ENCODE assay signal across 24 cellular contexts in the genomic region with DNA sequence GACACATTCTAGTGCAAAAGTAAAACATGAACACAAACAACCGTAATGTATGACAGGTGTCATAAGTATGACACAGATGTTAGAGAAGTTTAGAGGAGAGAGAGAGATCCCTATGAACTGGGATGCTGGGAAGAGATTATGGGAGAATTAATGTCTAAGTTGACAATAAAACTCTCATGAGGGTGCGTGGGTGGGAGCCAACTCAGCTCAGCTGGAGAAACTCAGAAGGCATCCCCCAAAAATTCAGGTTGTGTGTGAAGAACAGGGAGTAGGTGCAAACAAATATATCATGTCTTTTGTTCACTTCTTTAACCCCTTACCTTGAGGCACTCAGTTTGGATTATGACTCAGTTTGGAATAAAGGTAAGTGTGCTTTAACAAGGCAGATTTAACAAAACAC.
DNase-seq lines count a peak whose midpoint lies in the region; ATAC-seq and TF ChIP-seq lines count a peak whose summit lies in the region.
"Had no signal": no experiment of that assay in that cellular context is flagged by ENCODE, and none has a peak within 500 bp of the region (broad histone marks: within the 10 kb centered on the region; RNA-seq: fewer than 3 reads in every experiment).

No MANE protein-coding gene starts in this region.

- no peaks in the 10 kb centered on the region for H3K9me2 ChIP-seq in Karpas-422 (replicated peaks; ENCODE audit: insufficient read depth, low read length)

- H3K9ac ChIP-seq in Karpas-422 (ENCODE audit: low read length), result no peak overlapping the region
- H3K9ac ChIP-seq: BLaER1 treated with 17β-estradiol and CSF1 and Interleukin-3, amounts not matched to agents 10 nM and 100 nM; KMS-11 had no signal

- no peak overlapping the region for H3K27ac ChIP-seq in CD4-positive, alpha-beta memory T cell (ENCODE audit: low read depth, low read length)
- peak overlapping the region; percentile 34 for H3K27ac ChIP-seq in naive thymus-derived CD4-positive, alpha-beta T cell (ENCODE audit: low read depth, low read length)
- no peak overlapping the region for H3K27ac ChIP-seq in Karpas-422 (ENCODE audit: low read length)
- H3K27ac ChIP-seq: A549; BLaER1 treated with 17β-estradiol and CSF1 and Interleukin-3, amounts not matched to agents 10 nM and 100 nM; KMS-11; Peyer's patch had no signal

- no peak overlapping the region for H3K4me3 ChIP-seq in CD4-positive, alpha-beta memory T cell (ENCODE audit: low read length in 2 of 2)
- H3K4me3 ChIP-seq in naive thymus-derived CD4-positive, alpha-beta T cell (ENCODE audit: low read length), result no peak overlapping the region
- H3K4me3 ChIP-seq in Karpas-422 (ENCODE audit: low read length), result no peak overlapping the region
- H3K4me3 ChIP-seq: A549; BLaER1 treated with 17β-estradiol and CSF1 and Interleukin-3, amounts not matched to agents 10 nM and 100 nM; Peyer's patch had no signal

- POLR2A ChIA-PET in CD4-positive, alpha-beta memory T cell (lab: Charles Lee; ENCODE audit: partially characterized antibody), result interaction anchor here (6.5 kb wide), 1 partner anchor 44 kb away, joined by 41 read pairs; no protein-coding TSS in a partner anchor
- POLR2A ChIA-PET in naive thymus-derived CD4-positive, alpha-beta T cell (lab: Charles Lee), result interaction anchor here (1.3 to 1.4 kb wide), 2 partner anchors 16 to 38 kb away, joined by 3 read pairs; no protein-coding TSS in a partner anchor

- H3K79me2 ChIP-seq in Karpas-422 (ENCODE audit: low read length), result no peaks in the 10 kb centered on the region

- H3K4me1 Mint-ChIP-seq in activated T-cell treated with anti-CD3 and anti-CD28 coated beads, Interleukin-2, amount 50 U/mL, for 72 hours (ENCODE audit: low read depth), result peaks cover 93% of the 10 kb centered on the region
- peaks cover 72 to 88% (median 80%) of the 10 kb centered on the region in 4 donors for H3K4me1 Mint-ChIP-seq in CD4-positive, alpha-beta memory T cell
- H3K4me1 Mint-ChIP-seq in activated T-helper 17 cell treated with anti-CD3 and anti-CD28 coated beads, Interleukin-2, amount 50 U/mL, for 72 hours, result peaks cover 59% of the 10 kb centered on the region
- peaks cover 45 to 96% (median 83%) of the 10 kb centered on the region in 7 donors for H3K4me1 Mint-ChIP-seq in naive thymus-derived CD4-positive, alpha-beta T cell
- H3K4me1 Mint-ChIP-seq: IgD-negative memory B cell had no signal

- no peaks in the 10 kb centered on the region for H3K9me3 ChIP-seq in CD4-positive, alpha-beta memory T cell (ENCODE audit: control insufficient read depth in 1 of 2, low read length in 2 of 2)
- H3K9me3 ChIP-seq in naive thymus-derived CD4-positive, alpha-beta T cell (ENCODE audit: control insufficient read depth in 2 of 3, low read length in 3 of 3), result no peaks in the 10 kb centered on the region
- H3K9me3 ChIP-seq in Karpas-422 (ENCODE audit: low read length), result no peaks in the 10 kb centered on the region
- H3K9me3 ChIP-seq: A549; BLaER1 treated with 17β-estradiol and CSF1 and Interleukin-3, amounts not matched to agents 10 nM and 100 nM; Peyer's patch had no signal

- no peaks in the 10 kb centered on the region for H3K27me3 ChIP-seq in CD4-positive, alpha-beta memory T cell (ENCODE audit: insufficient read depth, low read length)
- no peaks in the 10 kb centered on the region for H3K27me3 ChIP-seq in naive thymus-derived CD4-positive, alpha-beta T cell (ENCODE audit: control insufficient read depth in 2 of 2, insufficient read depth in 2 of 2, low read length in 2 of 2)
- H3K27me3 ChIP-seq in Karpas-422 (ENCODE audit: low read length), result no peaks in the 10 kb centered on the region
- H3K27me3 ChIP-seq: BLaER1 treated with 17β-estradiol and CSF1 and Interleukin-3, amounts not matched to agents 10 nM and 100 nM; Peyer's patch had no signal

- no peak for DNase-seq in activated T-cell treated with anti-CD3 and anti-CD28 coated beads, Interleukin-2, amount 50 U/mL, for 72 hours
- DNase-seq in activated T-cell treated with anti-CD3 and anti-CD28 coated beads for 4 hours (no peak), GM20000 (ENCODE audit: low spot score) (no peak), Karpas-422 (no peak)
- no peak for DNase-seq in CD4-positive, alpha-beta memory T cell
- DNase-seq in naive thymus-derived CD4-positive, alpha-beta T cell, result no peak
- DNase-seq: AML-193; CD8-positive, alpha-beta T cell; DMS79 treated with DMSO at 0.1 percent for 48 hours; GF-D8; HCEC 1CT; NCI-H1048; NCI-H1417; NCI-H1694; NCI-H2029 treated with DMSO at 0.1 percent for 48 hours; NCI-H446 treated with DMSO at 0.1 percent for 48 hours; NCI-H526; Peyer's patch; SHP77 treated with DMSO at 0.1 percent for 48 hours had no signal

- no peak overlapping the region for H3K4me2 ChIP-seq in Karpas-422 (ENCODE audit: low read depth, low read length, poor library complexity, severe bottlenecking)
- H3K4me2 ChIP-seq: A549; BLaER1 treated with 17β-estradiol and CSF1 and Interleukin-3, amounts not matched to agents 10 nM and 100 nM; KMS-11 had no signal

- ATAC-seq in activated T-cell treated with anti-CD3 and anti-CD28 coated beads, Interleukin-2, amount 50 U/mL, for 72 hours (replicated peaks in 1 of 2), result no peak
- no peak for ATAC-seq in activated T-helper 17 cell treated with anti-CD3 and anti-CD28 coated beads, Interleukin-2, amount 50 U/mL, for 72 hours (replicated peaks)
- ATAC-seq in naive thymus-derived CD4-positive, alpha-beta T cell, result no peak
- ATAC-seq: A549; CD8-positive, alpha-beta T cell had no signal

- peaks cover 3 to 5% of the 10 kb centered on the region in 2 donors for H3K9me3 Mint-ChIP-seq in activated T-cell treated with anti-CD3 and anti-CD28 coated beads, Interleukin-2, amount 50 U/mL, for 72 hours
- H3K9me3 Mint-ChIP-seq in CD4-positive, alpha-beta memory T cell, result peaks cover 0 to 6% (median 3%) of the 10 kb centered on the region in 8 donors
- H3K9me3 Mint-ChIP-seq in activated T-helper 17 cell treated with anti-CD3 and anti-CD28 coated beads, Interleukin-2, amount 50 U/mL, for 72 hours, result peaks cover 9% of the 10 kb centered on the region
- peaks cover 0 to 11% (median 5%) of the 10 kb centered on the region in 11 donors for H3K9me3 Mint-ChIP-seq in naive thymus-derived CD4-positive, alpha-beta T cell
- H3K9me3 Mint-ChIP-seq: IgD-negative memory B cell had no signal

- H3K4me1 ChIP-seq in CD4-positive, alpha-beta memory T cell (ENCODE audit: insufficient read depth, low read length), result peaks cover 88% of the 10 kb centered on the region
- H3K4me1 ChIP-seq in naive thymus-derived CD4-positive, alpha-beta T cell (ENCODE audit: control insufficient read depth in 2 of 2, insufficient read depth in 2 of 2, low read length in 2 of 2), result peaks cover 41 to 63% of the 10 kb centered on the region in 2 donors
- H3K4me1 ChIP-seq in Karpas-422 (ENCODE audit: low read length), result no peaks in the 10 kb centered on the region
- H3K4me1 ChIP-seq: BLaER1 treated with 17β-estradiol and CSF1 and Interleukin-3, amounts not matched to agents 10 nM and 100 nM; Peyer's patch had no signal

- TF ChIP-seq CTCF in GM20000 (IDR thresholded peaks at IDR 0.05; ENCODE audit: extremely low read depth, missing control alignments), result no peak

- intact Hi-C loops in CD4-positive, alpha-beta memory T cell (cut with micrococcal nuclease), result no loop called here
- intact Hi-C loops in naive thymus-derived CD4-positive, alpha-beta T cell (cut with micrococcal nuclease), result no loop called here

- H3K27me3 Mint-ChIP-seq in activated T-cell treated with anti-CD3 and anti-CD28 coated beads, Interleukin-2, amount 50 U/mL, for 72 hours (ENCODE audit: low read depth), result no peaks in the 10 kb centered on the region
- no peaks in the 10 kb centered on the region for H3K27me3 Mint-ChIP-seq in CD4-positive, alpha-beta memory T cell
- H3K27me3 Mint-ChIP-seq in activated T-helper 17 cell treated with anti-CD3 and anti-CD28 coated beads, Interleukin-2, amount 50 U/mL, for 72 hours, result no peaks in the 10 kb centered on the region
- H3K27me3 Mint-ChIP-seq in naive thymus-derived CD4-positive, alpha-beta T cell, result no peaks in the 10 kb centered on the region
- H3K27me3 Mint-ChIP-seq: IgD-negative memory B cell had no signal

- H3K36me3 ChIP-seq in CD4-positive, alpha-beta memory T cell (ENCODE audit: insufficient read depth, low read length), result no peaks in the 10 kb centered on the region
- H3K36me3 ChIP-seq in naive thymus-derived CD4-positive, alpha-beta T cell (ENCODE audit: control insufficient read depth in 2 of 3, insufficient read depth in 3 of 3, low read length in 3 of 3), result peaks cover 0 to 11% (median 0%) of the 10 kb centered on the region in 3 experiments
- H3K36me3 ChIP-seq in Karpas-422 (ENCODE audit: insufficient read depth, low read length), result no peaks in the 10 kb centered on the region
- H3K36me3 ChIP-seq: BLaER1 treated with 17β-estradiol and CSF1 and Interleukin-3, amounts not matched to agents 10 nM and 100 nM; Peyer's patch had no signal

- peak overlapping the region; percentile 9 to 42 for H3K4me3 Mint-ChIP-seq in activated T-cell treated with anti-CD3 and anti-CD28 coated beads, Interleukin-2, amount 50 U/mL, for 72 hours
- peak overlapping the region in 3 of 8 donors; percentile 0 to 63 (median 4) for H3K4me3 Mint-ChIP-seq in CD4-positive, alpha-beta memory T cell
- H3K4me3 Mint-ChIP-seq in activated T-helper 17 cell treated with anti-CD3 and anti-CD28 coated beads, Interleukin-2, amount 50 U/mL, for 72 hours, result peak overlapping the region; percentile 56
- H3K4me3 Mint-ChIP-seq in naive thymus-derived CD4-positive, alpha-beta T cell, result peak overlapping the region in 6 of 10 donors; percentile 1 to 45 (median 3)
- H3K4me3 Mint-ChIP-seq: CD8-positive, alpha-beta T cell; IgD-negative memory B cell had no signal

- H4K20me1 ChIP-seq in Karpas-422 (ENCODE audit: insufficient read depth, low read depth, low read length), result no peaks in the 10 kb centered on the region
- H4K20me1 ChIP-seq: BLaER1 treated with 17β-estradiol and CSF1 and Interleukin-3, amounts not matched to agents 10 nM and 100 nM had no signal

- no peak overlapping the region for H3K27ac Mint-ChIP-seq in activated T-cell treated with anti-CD3 and anti-CD28 coated beads, Interleukin-2, amount 50 U/mL, for 72 hours
- H3K27ac Mint-ChIP-seq in CD4-positive, alpha-beta memory T cell, result peak overlapping the region in 5 of 7 donors; percentile 25 to 80 (median 65)
- peak overlapping the region; percentile 25 for H3K27ac Mint-ChIP-seq in activated T-helper 17 cell treated with anti-CD3 and anti-CD28 coated beads, Interleukin-2, amount 50 U/mL, for 72 hours
- H3K27ac Mint-ChIP-seq in naive thymus-derived CD4-positive, alpha-beta T cell, result peak overlapping the region in 6 of 9 donors; percentile 11 to 88 (median 68)
- H3K27ac Mint-ChIP-seq: CD8-positive, alpha-beta T cell had no signal

- peaks cover 8 to 19% of the 10 kb centered on the region in 2 donors for H3K36me3 Mint-ChIP-seq in activated T-cell treated with anti-CD3 and anti-CD28 coated beads, Interleukin-2, amount 50 U/mL, for 72 hours (ENCODE audit: insufficient read depth in 2 of 2)
- peaks cover 30 to 34% of the 10 kb centered on the region in 2 donors for H3K36me3 Mint-ChIP-seq in CD4-positive, alpha-beta memory T cell
- peaks cover 37% of the 10 kb centered on the region for H3K36me3 Mint-ChIP-seq in activated T-helper 17 cell treated with anti-CD3 and anti-CD28 coated beads, Interleukin-2, amount 50 U/mL, for 72 hours (ENCODE audit: low read depth)
- H3K36me3 Mint-ChIP-seq in naive thymus-derived CD4-positive, alpha-beta T cell, result peaks cover 6 to 30% (median 25%) of the 10 kb centered on the region in 5 donors
- H3K36me3 Mint-ChIP-seq: IgD-negative memory B cell had no signal

- CTCF ChIA-PET in CD4-positive, alpha-beta memory T cell (lab: Charles Lee; ENCODE audit: partially characterized antibody), result no interaction called here
- CTCF ChIA-PET in naive thymus-derived CD4-positive, alpha-beta T cell (lab: Charles Lee), result interaction anchor here (0.7 to 1.6 kb wide), 3 partner anchors 10 to 457 kb away, joined by 3 to 4 read pairs (median 3); no protein-coding TSS in a partner anchor

- H2AFZ ChIP-seq in Karpas-422 (ENCODE audit: low read length), result no peak overlapping the region
